In genomic region chr10:84178387-84178697, GRCh38 we compare ENCODE assay signal across 18 cellular contexts. TPM values are rescaled to one million over a fixed set of nuclear protein-coding genes. Genes with fewer than 3 reads are reported as not detected.
DNase-seq lines count a peak whose midpoint lies in the region; ATAC-seq and TF ChIP-seq lines count a peak whose summit lies in the region.
"Had no signal": no experiment of that assay in that cellular context is flagged by ENCODE, and none has a peak within 500 bp of the region (broad histone marks: within the 10 kb centered on the region; RNA-seq: fewer than 3 reads in every experiment).

No MANE protein-coding gene starts in this region.

- DNase-seq in DMS 273 (lab: John Stamatoyannopoulos, UW; ENCODE audit: unreplicated experiment) = peak; percentile 20
- no peak for DNase-seq in DMS 273 treated with DMSO at 0.1 percent for 48 hours (lab: John Stamatoyannopoulos, UW)
- no peak for DNase-seq in HEK293T (ENCODE audit: extremely low spot score)
- peak; percentile 7 for DNase-seq in endodermal cell
- DNase-seq in suprapubic skin (ENCODE audit: low spot score in 2 of 2) = no peak
- no peak for DNase-seq in AG08396 (ENCODE audit: low spot score)
- DNase-seq in inferior parietal cortex (ENCODE audit: extremely low spot score) = no peak
- DNase-seq: KG1, NCI-H1048, NCI-H345, NCI-H526 treated with DMSO at 0.1 percent for 48 hours, PC-3 had no signal

- H3K4me3 Mint-ChIP-seq in endodermal cell = no peak overlapping the region

- H3K27me3 ChIP-seq in endodermal cell (ENCODE audit: control insufficient read depth, insufficient read depth, low read length, poor library complexity, severe bottlenecking) = no peaks in the 10 kb centered on the region
- no peaks in the 10 kb centered on the region for H3K27me3 ChIP-seq in suprapubic skin

- H3K9me3 ChIP-seq in endodermal cell (ENCODE audit: control insufficient read depth, low read length) (no peaks in the 10 kb centered on the region), suprapubic skin (no peaks in the 10 kb centered on the region)

- TF ChIP-seq EP300 in suprapubic skin (IDR thresholded peaks at IDR 0.05) = no peak

- H3K9me3 Mint-ChIP-seq in endodermal cell = peaks cover 19% of the 10 kb centered on the region

- H3K4me1 ChIP-seq in endodermal cell (ENCODE audit: control insufficient read depth, insufficient read depth, low read length) (no peaks in the 10 kb centered on the region), suprapubic skin (peaks cover 30% of the 10 kb centered on the region)

- WGBS in endodermal cell (ENCODE audit: insufficient coverage in 1 of 2, insufficient read length in 1 of 2), 2 experiments = 93% methylated on average over 1 of the region's 1 CpG; no CpG with 5 or more reads in 1 of the 2 experiments
- WGBS in suprapubic skin = 53% methylated on average over 1 of the region's 1 CpG

- ATAC-seq in GM21447 (IDR thresholded peaks at IDR 0.05; ENCODE audit: unreplicated experiment) = no peak
- ATAC-seq: PC-3 had no signal

- H3K27me3 Mint-ChIP-seq in endodermal cell (ENCODE audit: insufficient read depth) = peaks cover 2% of the 10 kb centered on the region

- H3K27ac ChIP-seq in endodermal cell (ENCODE audit: low read depth, low read length) (no peak overlapping the region), suprapubic skin (peak overlapping the region; percentile 74)
- H3K27ac ChIP-seq: 22Rv1, C4-2B, SK-N-MC had no signal

- H3K36me3 ChIP-seq in endodermal cell (ENCODE audit: control insufficient read depth, insufficient read depth, low read length) = no peaks in the 10 kb centered on the region
- no peaks in the 10 kb centered on the region for H3K36me3 ChIP-seq in suprapubic skin

- CTCF ChIA-PET in HEK293T (lab: Yijun Ruan, JAX) = no interaction called here

- no peak for TF ChIP-seq POLR2A in suprapubic skin (IDR thresholded peaks at IDR 0.05)

- H3K4me1 Mint-ChIP-seq in endodermal cell = no peaks in the 10 kb centered on the region

- H3K9ac ChIP-seq in endodermal cell (ENCODE audit: extremely low read depth, low read length, poor library complexity, severe bottlenecking) = no peak overlapping the region

- POLR2A ChIA-PET in HEK293T (lab: Yijun Ruan, JAX) = no interaction called here

- no peaks in the 10 kb centered on the region for H3K36me3 Mint-ChIP-seq in endodermal cell (ENCODE audit: low read depth)

- TF ChIP-seq CTCF in endodermal cell (conservative IDR thresholded peaks at IDR 0.05) (no peak), suprapubic skin (IDR thresholded peaks at IDR 0.05) (no peak)

- H3K27ac Mint-ChIP-seq in endodermal cell = no peak overlapping the region

- H3K4me3 ChIP-seq in endodermal cell (ENCODE audit: low read length) (no peak overlapping the region), suprapubic skin (no peak overlapping the region)
- H3K4me3 ChIP-seq: SK-N-MC had no signal

TF ChIP-seq in HEK293T, 16 proteins besides CTCF, POLR2A, EP300 and RAD21:
- no peak for TF ChIP-seq L3MBTL2 (conservative IDR thresholded peaks at IDR 0.05)
- TF ChIP-seq TARDBP (IDR thresholded peaks at IDR 0.05) = 0 out of 2 replicates have a peak, but pooled peaks have one; percentile 0

RNA-seq across cellular contexts. Expression of gene GPR15LG, which starts 4.7 kb away (rescaled TPM):
- total RNA-seq in endodermal cell (not detected), suprapubic skin (10 to 100 TPM in 2 of 4 donors, 1 to 10 TPM in 2; 2.0 to 19.3 (median 8.6) TPM)
- polyA plus RNA-seq in endodermal cell (2013, experiment 1 of 2) = not detected
- polyA plus RNA-seq in endodermal cell (2013, experiment 2 of 2) = not detected
- total RNA-seq: M059J, PC-3, Right ventricle myocardium inferior had no signal

RNA-seq across cellular contexts. Expression of gene CDHR1, which starts 16.0 kb away (rescaled TPM):
- total RNA-seq in endodermal cell = 1 to 10 TPM in 1 of 2 donors, under 1 TPM in 1; 0.77 to 4.1 TPM
- polyA plus RNA-seq in endodermal cell (2013, experiment 1 of 2) = 1.7 TPM
- 1.8 TPM for polyA plus RNA-seq in endodermal cell (2013, experiment 2 of 2)
- 100 to 1,000 TPM; 106 to 398 (median 143) TPM for total RNA-seq in suprapubic skin
- total RNA-seq: M059J, PC-3 had no signal

RNA-seq across cellular contexts. Expression of gene GHITM, which starts 39.0 kb away (rescaled TPM):
- 10 to 100 TPM; 84.5 to 85.8 TPM for total RNA-seq in endodermal cell
- polyA plus RNA-seq in endodermal cell (2013, experiment 1 of 2) = 98.4 TPM
- 85.6 TPM for polyA plus RNA-seq in endodermal cell (2013, experiment 2 of 2)
- total RNA-seq in suprapubic skin = 100 to 1,000 TPM in 3 of 4 donors, 10 to 100 TPM in 1; 91.2 to 132 (median 125) TPM

RNA-seq across cellular contexts. Expression of gene LRIT2, which starts 47.0 kb away (rescaled TPM):
- not detected for total RNA-seq in endodermal cell
- polyA plus RNA-seq in endodermal cell (2013, experiment 1 of 2) = not detected
- polyA plus RNA-seq in endodermal cell (2013, experiment 2 of 2) = not detected
- total RNA-seq in suprapubic skin = not detected
- total RNA-seq: M059J, PC-3, Right ventricle myocardium inferior had no signal

Comparison
In these comparisons a context has a peak if more than half of its experiments do, and no peak if none do; other contexts are left out.
1. DNase-seq: peak in DMS 273 (single experiment) and endodermal cell (single experiment); none in DMS 273 treated with DMSO at 0.1 percent for 48 hours (single experiment), HEK293T (single experiment), suprapubic skin (0 of 2), AG08396 (single experiment) and inferior parietal cortex (single experiment).
2. RNA of gene CDHR1, which starts 16.0 kb away (total RNA-seq): 106 to 398 TPM in suprapubic skin; 0.77 to 4.1 TPM in endodermal cell; every median in the first group is over 10 times any median in the second.